8 cellular contexts compared by ENCODE assay signal in the genomic region with DNA sequence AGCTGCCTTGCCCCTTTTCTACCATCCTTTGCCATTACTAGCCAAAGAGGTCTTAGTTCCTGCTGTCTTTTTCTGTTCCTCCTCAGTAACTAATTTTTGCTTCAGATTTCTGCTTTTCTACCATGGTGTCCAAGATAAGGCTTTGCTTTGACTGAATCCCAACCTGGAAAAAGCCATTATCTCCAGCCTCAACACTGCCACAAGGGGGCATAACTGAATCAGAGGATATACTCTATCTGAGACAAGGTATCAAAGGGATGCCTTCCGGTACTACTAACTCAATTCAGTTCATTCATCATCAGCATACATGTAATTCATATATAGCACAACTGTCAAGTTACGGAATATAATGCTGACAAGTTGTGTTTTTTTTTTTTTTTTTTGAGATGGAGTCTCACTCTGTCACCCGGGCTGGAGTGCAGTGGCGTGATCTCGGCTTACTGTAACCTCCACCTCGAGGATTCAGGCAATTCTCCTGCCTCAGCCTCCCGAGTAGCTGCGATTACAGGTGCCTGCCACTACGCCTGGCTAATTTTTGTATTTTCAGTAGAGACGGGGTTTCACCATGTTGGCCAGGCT. TPM values are rescaled to one million over a fixed set of nuclear protein-coding genes. Genes with fewer than 3 reads are reported as not detected.
DNase-seq lines count a peak whose midpoint lies in the region; ATAC-seq, FAIRE-seq and TF ChIP-seq lines count a peak whose summit lies in the region.

No MANE protein-coding gene starts in this region.

- BruUV-seq in GM12878 (replicated peaks; lab: Mats Ljungman, UMichigan), result no TSS peak

- RAD21 ChIA-PET in GM12878 (lab: Charles Lee; ENCODE audit: unreplicated experiment), result interaction anchor here (1.0 to 1.7 kb wide), 4 partner anchors 13 to 321 kb away, joined by 3 to 5 read pairs (median 4); no protein-coding TSS in a partner anchor

- no peaks in the 10 kb centered on the region for H4K20me1 ChIP-seq in GM12878 (ENCODE audit: control insufficient read depth, insufficient read depth)

- CTCF ChIA-PET in GM12878 (lab: Yijun Ruan, JAX), result interaction anchor here (0.6 to 8.9 kb wide), 26 partner anchors 11 to 526 kb away, joined by 3 to 84 read pairs (median 4); a partner anchor contains a TSS

- peak in 5 of 6 experiments; percentile 18 to 74 (median 63) for TF ChIP-seq CTCF in Peyer's patch (IDR thresholded peaks at IDR 0.05)
- peak; percentile 62 to 74 (median 74); a peak in 5 of 6 replicates for TF ChIP-seq CTCF in GM12878 (IDR thresholded peaks at IDR 0.05 in 2 of 3, conservative IDR thresholded peaks at IDR 0.05 in 1 of 3; ENCODE audit: control insufficient read depth in 2 of 3, extremely low read depth in 1 of 3, insufficient read depth in 1 of 3, low read depth in 3 of 3, low read length in 3 of 3)
- TF ChIP-seq CTCF in suprapubic skin (IDR thresholded peaks at IDR 0.05), result peak; percentile 24 to 37

- H3K4me3 ChIP-seq in Peyer's patch (no peak overlapping the region), GM12878 (no peak overlapping the region), suprapubic skin (no peak overlapping the region)

- H3K9me3 ChIP-seq in Peyer's patch (no peaks in the 10 kb centered on the region), GM12878 (replicated peaks; ENCODE audit: control insufficient read depth, insufficient read depth, low read length) (no peaks in the 10 kb centered on the region), suprapubic skin (no peaks in the 10 kb centered on the region)

- H3K4me2 ChIP-seq in GM12878 (ENCODE audit: control insufficient read depth, insufficient read depth), result no peak overlapping the region

- intact Hi-C loops in GM12878 (cut with micrococcal nuclease; ENCODE audit: unreplicated experiment), result loop anchor here (2.0 kb wide), 1 partner anchor 320 kb away; no protein-coding TSS in a partner anchor

- H3K4me1 ChIP-seq in Peyer's patch (no peaks in the 10 kb centered on the region), GM12878 (ENCODE audit: control insufficient read depth, insufficient read depth, low read length) (no peaks in the 10 kb centered on the region), suprapubic skin (no peaks in the 10 kb centered on the region)

- FAIRE-seq in GM12878 (lab: Jason Lieb, UNC), result peak; percentile 76

- H3K36me3 ChIP-seq in Peyer's patch (peaks cover 0 to 27% (median 0%) of the 10 kb centered on the region in 3 donors), GM12878 (ENCODE audit: control insufficient read depth in 2 of 2, insufficient read depth in 2 of 2, low read length in 1 of 2) (no peaks in the 10 kb centered on the region; a peak in 1 of 4 replicates), suprapubic skin (peaks cover 49% of the 10 kb centered on the region)

- ATAC-seq in HG02798 (IDR thresholded peaks at IDR 0.05; ENCODE audit: poor library complexity, unreplicated experiment) (peak; percentile 70), GM12878 (peak; percentile 87), left lobe of liver (peak; percentile 92)

- TF ChIP-seq POLR2A in Peyer's patch (IDR thresholded peaks at IDR 0.05) (no peak), GM12878 (IDR thresholded peaks at IDR 0.05; ENCODE audit: low read depth, low read length) (no peak), suprapubic skin (IDR thresholded peaks at IDR 0.05) (no peak)

- peak; percentile 63 for TF ChIP-seq RAD21 in GM12878 (IDR thresholded peaks at IDR 0.05; ENCODE audit: insufficient read depth, low read depth, low read length)

- H3K27me3 ChIP-seq in Peyer's patch, result no peaks in the 10 kb centered on the region
- H3K27me3 ChIP-seq in GM12878 (replicated peaks in 1 of 2; ENCODE audit: control insufficient read depth in 2 of 2, insufficient read depth in 2 of 2, low read length in 1 of 2), result no peaks in the 10 kb centered on the region
- H3K27me3 ChIP-seq in suprapubic skin, result no peaks in the 10 kb centered on the region

- 92% methylated on average over 9 of the region's 10 CpGs for WGBS in GM12878 (ENCODE audit: insufficient coverage, insufficient replicate concordance, low lambda C conversion rate, missing lambda C conversion rate)
- 84% methylated on average over 10 of the region's 10 CpGs for WGBS in suprapubic skin

- POLR2A ChIA-PET in GM12878 (lab: Charles Lee), result interaction anchor here (1.3 kb wide), 1 partner anchor 10 kb away, joined by 4 read pairs; no protein-coding TSS in a partner anchor

- H3K79me2 ChIP-seq in GM12878 (ENCODE audit: control insufficient read depth, insufficient read depth, low read length), result no peaks in the 10 kb centered on the region

- TF ChIP-seq EP300 in GM12878 (IDR thresholded peaks at IDR 0.05; ENCODE audit: borderline replicate concordance in 1 of 2, control insufficient read depth in 1 of 2, low read depth in 2 of 2, low read length in 2 of 2) (no peak), suprapubic skin (IDR thresholded peaks at IDR 0.05) (no peak)

- no peak overlapping the region for H2AFZ ChIP-seq in GM12878 (ENCODE audit: control insufficient read depth, low read depth, low read length)

- in situ Hi-C loops in GM12878 (cut with MboI), result no loop called here

- SMC1A ChIA-PET in GM12878 (lab: Charles Lee; ENCODE audit: uncharacterized antibody, unreplicated experiment), result interaction anchor here (0.7 to 2.4 kb wide), 14 partner anchors 8 to 321 kb away, joined by 3 to 8 read pairs (median 4); a partner anchor contains a TSS

- DNase-seq in A172 (ENCODE audit: low spot score), result peak; percentile 45
- DNase-seq in DMS114 treated with DMSO at 0.1 percent for 48 hours (lab: John Stamatoyannopoulos, UW; ENCODE audit: unreplicated experiment), result peak; percentile 13
- DNase-seq in Peyer's patch, result peak in 1 of 3 donors; percentile 69
- no peak for DNase-seq in GM12878 (ENCODE audit: low read depth, low spot score)
- DNase-seq in left lobe of liver (ENCODE audit: low spot score), result no peak
- DNase-seq in suprapubic skin (ENCODE audit: low spot score in 2 of 2), result no peak
- DNase-seq in NCI-H1930 (lab: John Stamatoyannopoulos, UW), result no peak

- no peak overlapping the region for H3K27ac ChIP-seq in Peyer's patch
- no peak overlapping the region for H3K27ac ChIP-seq in GM12878 (ENCODE audit: control insufficient read depth, insufficient read depth)
- H3K27ac ChIP-seq in suprapubic skin, result no peak overlapping the region

- no peak overlapping the region for H3K9ac ChIP-seq in GM12878 (ENCODE audit: control insufficient read depth, insufficient read depth, low read length)

RNA-seq across cellular contexts. Expression of a gene that starts 11.4 kb away (rescaled TPM):
- total RNA-seq in A172 (2014; rRNA removed; shearing (Covaris generic)), result 18.9 and 20.1 TPM in 2 replicates
- total RNA-seq in Peyer's patch, result 1 to 10 TPM; 3.0 to 9.9 (median 4.3) TPM
- total RNA-seq in GM12878 (2013; cell fraction: nucleolus; rRNA removed), result 35.8 and 46.2 TPM in 2 replicates
- 6.7 and 9.6 TPM in 2 replicates for total RNA-seq in GM12878 (2014; rRNA removed)
- total RNA-seq in GM12878 (2014; rRNA removed; fragmentation: Illumina TruSeq; extraction: Trizol), result 7.8 and 9.4 TPM in 2 replicates
- 5.6 and 7.9 TPM in 2 replicates for total RNA-seq in GM12878 (2021)
- polyA plus RNA-seq in GM12878 (2011; ENCODE audit: low read depth), result 3.9 TPM
- 18.0 and 27.9 TPM in 2 replicates for polyA plus RNA-seq in GM12878 (2011; rRNA removed)
- 6.4 and 6.8 TPM in 2 replicates for polyA plus RNA-seq in GM12878 (2011; cell fraction: cytosol; rRNA removed)
- polyA plus RNA-seq in GM12878 (2011; cell fraction: nucleus; rRNA removed), result 12.2 and 16.3 TPM in 2 replicates
- 4.5 and 7.1 TPM in 2 replicates for polyA plus RNA-seq in GM12878 (2012)
- polyA plus RNA-seq in GM12878 (2014; fragmentation: Illumina TruSeq; extraction: Trizol), result 7.5 and 9.8 TPM in 2 replicates
- 10 to 100 TPM in 1 of 2 experiments, 1 to 10 TPM in 1; 9.4 to 11.5 TPM for polyA plus RNA-seq in GM12878 (2014; fragmentation: Nextera tagmentation; extraction: Ambion mirVana)
- polyA plus RNA-seq in GM12878 (2014; rRNA removed), result 5.8 and 7.9 TPM in 2 replicates
- polyA plus RNA-seq in GM12878 (2016; fragmentation: Nextera tagmentation; extraction: Ambion mirVana), result 10 to 100 TPM; 10.1 to 10.4 TPM
- 8.3 and 14.8 TPM in 2 replicates for polyA minus RNA-seq in GM12878 (2011; rRNA and poly(A)+ RNA removed)
- 3.8 and 4.3 TPM in 2 replicates for polyA minus RNA-seq in GM12878 (2011; cell fraction: cytosol; rRNA and poly(A)+ RNA removed)
- polyA minus RNA-seq in GM12878 (2011; cell fraction: nucleus; rRNA and poly(A)+ RNA removed), result 26.2 and 27.1 TPM in 2 replicates
- 4.2 TPM for total RNA-seq in left lobe of liver
- 10 to 100 TPM in 1 of 4 donors, 1 to 10 TPM in 3; 3.1 to 14.3 (median 8.9) TPM for total RNA-seq in suprapubic skin

RNA-seq across cellular contexts. Expression of a gene that starts 33.0 kb away (rescaled TPM):
- 128 and 137 TPM in 2 replicates for total RNA-seq in A172 (2014; rRNA removed; shearing (Covaris generic))
- total RNA-seq in Peyer's patch (100 to 1,000 TPM in 1 of 4 donors, 10 to 100 TPM in 3; 73.4 to 102 (median 87.6) TPM), GM12878 (2014; rRNA removed) (91.4 and 104 TPM in 2 replicates), GM12878 (2014; rRNA removed; fragmentation: Illumina TruSeq; extraction: Trizol) (75.9 and 76.7 TPM in 2 replicates), GM12878 (2021) (59.0 and 62.6 TPM in 2 replicates), left lobe of liver (19.7 TPM), suprapubic skin (100 to 1,000 TPM in 1 of 4 donors, 10 to 100 TPM in 3; 39.2 to 190 (median 74.8) TPM)
- 208 and 234 TPM in 2 replicates for total RNA-seq in GM12878 (2013; cell fraction: nucleolus; rRNA removed)
- polyA plus RNA-seq in GM12878 (2011; ENCODE audit: low read depth), result 52.1 TPM
- polyA plus RNA-seq in GM12878 (2011; rRNA removed) (140 and 188 TPM in 2 replicates), GM12878 (2014; fragmentation: Illumina TruSeq; extraction: Trizol) (100 and 130 TPM in 2 replicates), GM12878 (2014; fragmentation: Nextera tagmentation; extraction: Ambion mirVana) (10 to 100 TPM; 68.9 to 89.5 TPM), GM12878 (2014; rRNA removed) (95.4 and 114 TPM in 2 replicates), GM12878 (2016; fragmentation: Nextera tagmentation; extraction: Ambion mirVana) (100 to 1,000 TPM; 156 to 161 TPM)
- polyA plus RNA-seq in GM12878 (2011; cell fraction: cytosol; rRNA removed), result 46.8 and 49.7 TPM in 2 replicates
- polyA plus RNA-seq in GM12878 (2011; cell fraction: nucleus; rRNA removed), result 273 and 383 TPM in 2 replicates
- 77.5 and 83.5 TPM in 2 replicates for polyA plus RNA-seq in GM12878 (2012)
- polyA minus RNA-seq in GM12878 (2011; rRNA and poly(A)+ RNA removed), result 33.0 and 50.9 TPM in 2 replicates
- polyA minus RNA-seq in GM12878 (2011; cell fraction: cytosol; rRNA and poly(A)+ RNA removed), result 9.6 and 10.6 TPM in 2 replicates
- polyA minus RNA-seq in GM12878 (2011; cell fraction: nucleus; rRNA and poly(A)+ RNA removed), result 43.3 and 54.0 TPM in 2 replicates

RNA-seq across cellular contexts. Expression of a gene that starts 33.1 kb away (rescaled TPM):
- 26.9 and 28.1 TPM in 2 replicates for total RNA-seq in A172 (2014; rRNA removed; shearing (Covaris generic))
- total RNA-seq in Peyer's patch, result 10 to 100 TPM; 13.6 to 47.0 (median 14.5) TPM
- 80.9 and 86.7 TPM in 2 replicates for total RNA-seq in GM12878 (2013; cell fraction: nucleolus; rRNA removed)
- 26.4 and 32.7 TPM in 2 replicates for total RNA-seq in GM12878 (2014; rRNA removed)
- 43.3 and 43.5 TPM in 2 replicates for total RNA-seq in GM12878 (2014; rRNA removed; fragmentation: Illumina TruSeq; extraction: Trizol)
- total RNA-seq in GM12878 (2021), result 35.9 and 36.5 TPM in 2 replicates
- 5.9 TPM for polyA plus RNA-seq in GM12878 (2011; ENCODE audit: low read depth)
- 19.6 and 33.2 TPM in 2 replicates for polyA plus RNA-seq in GM12878 (2011; rRNA removed)
- 7.8 and 8.5 TPM in 2 replicates for polyA plus RNA-seq in GM12878 (2011; cell fraction: cytosol; rRNA removed)
- 21.7 and 22.7 TPM in 2 replicates for polyA plus RNA-seq in GM12878 (2011; cell fraction: nucleus; rRNA removed)
- 11.9 and 14.8 TPM in 2 replicates for polyA plus RNA-seq in GM12878 (2012)
- 32.5 and 43.9 TPM in 2 replicates for polyA plus RNA-seq in GM12878 (2014; fragmentation: Illumina TruSeq; extraction: Trizol)
- polyA plus RNA-seq in GM12878 (2014; fragmentation: Nextera tagmentation; extraction: Ambion mirVana), result 10 to 100 TPM; 18.7 to 19.2 TPM
- polyA plus RNA-seq in GM12878 (2014; rRNA removed), result 16.5 and 21.3 TPM in 2 replicates
- 10 to 100 TPM; 44.3 to 50.6 TPM for polyA plus RNA-seq in GM12878 (2016; fragmentation: Nextera tagmentation; extraction: Ambion mirVana)
- 17.8 and 18.2 TPM in 2 replicates for polyA minus RNA-seq in GM12878 (2011; rRNA and poly(A)+ RNA removed)
- 14.6 and 17.2 TPM in 2 replicates for polyA minus RNA-seq in GM12878 (2011; cell fraction: cytosol; rRNA and poly(A)+ RNA removed)
- polyA minus RNA-seq in GM12878 (2011; cell fraction: nucleus; rRNA and poly(A)+ RNA removed), result 26.4 and 37.1 TPM in 2 replicates
- total RNA-seq in left lobe of liver, result 9.4 TPM
- total RNA-seq in suprapubic skin, result 10 to 100 TPM in 2 of 4 donors, 1 to 10 TPM in 2; 5.7 to 15.7 (median 11.0) TPM

Comparison
In these comparisons a context has a peak if more than half of its experiments do, and no peak if none do; other contexts are left out.
1. DNase-seq: peak in A172 (single experiment) and DMS114 treated with DMSO at 0.1 percent for 48 hours (single experiment); none in GM12878 (single experiment), left lobe of liver (single experiment), suprapubic skin (0 of 2) and NCI-H1930 (0 of 2).
2. Peak in every context shown above with its lines, with median percentiles within 50 percentile points of each other: ATAC-seq and CTCF ChIP-seq.